In the genomic region with DNA sequence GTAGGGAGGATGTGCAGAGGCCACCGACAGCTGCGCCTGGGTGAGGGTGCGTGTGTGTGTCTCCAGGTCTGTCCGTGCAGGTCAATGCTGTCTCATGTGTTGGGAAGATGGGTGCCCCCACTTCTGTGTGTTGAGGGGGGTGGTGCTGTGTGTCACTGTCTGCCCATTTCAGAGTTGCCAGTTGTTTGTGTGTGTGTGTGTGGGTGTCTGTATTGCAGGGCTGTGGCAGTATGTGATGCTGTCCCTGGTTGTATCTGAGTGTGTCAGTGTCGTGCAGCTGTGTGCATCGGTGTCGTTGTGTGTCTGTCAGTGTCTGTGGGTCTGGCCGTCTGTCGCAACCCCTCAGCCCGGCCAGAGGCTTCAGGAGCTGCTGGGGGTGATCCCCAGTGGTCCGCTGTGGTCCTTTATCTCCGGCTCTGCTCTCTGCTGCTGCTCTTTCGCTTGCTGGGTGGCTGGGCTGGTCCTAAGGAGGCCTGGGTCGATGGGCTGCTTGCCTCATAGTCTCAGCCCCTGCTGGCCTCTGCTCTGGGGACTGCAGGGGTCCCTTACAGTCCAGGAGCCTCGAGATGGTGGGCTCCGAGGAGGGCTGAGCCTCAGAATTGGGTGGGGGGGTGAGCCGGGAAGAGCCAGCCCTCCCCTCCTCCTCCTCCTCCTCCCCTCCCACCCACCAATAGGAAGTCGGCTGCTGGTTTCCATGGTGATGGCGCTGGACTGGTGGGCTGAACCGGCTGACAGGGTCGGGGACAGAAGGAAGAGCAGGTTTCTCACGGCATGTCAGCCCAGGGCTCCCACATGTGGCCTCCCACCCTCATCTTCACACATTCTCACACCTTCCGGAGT, we compare ENCODE assay signal across 9 cellular contexts. TPM values are rescaled to one million over a fixed set of nuclear protein-coding genes. Genes with fewer than 3 reads are reported as not detected.
A peak's percentile ranks its signal among the peaks of the same experiment; 100 is the strongest.
DNase-seq lines count a peak whose midpoint lies in the region; FAIRE-seq and TF ChIP-seq lines count a peak whose summit lies in the region.
"Had no signal": no experiment of that assay in that cellular context is flagged by ENCODE, and none has a peak within 500 bp of the region (broad histone marks: within the 10 kb centered on the region; RNA-seq: fewer than 3 reads in every experiment).

A gene with protein sequence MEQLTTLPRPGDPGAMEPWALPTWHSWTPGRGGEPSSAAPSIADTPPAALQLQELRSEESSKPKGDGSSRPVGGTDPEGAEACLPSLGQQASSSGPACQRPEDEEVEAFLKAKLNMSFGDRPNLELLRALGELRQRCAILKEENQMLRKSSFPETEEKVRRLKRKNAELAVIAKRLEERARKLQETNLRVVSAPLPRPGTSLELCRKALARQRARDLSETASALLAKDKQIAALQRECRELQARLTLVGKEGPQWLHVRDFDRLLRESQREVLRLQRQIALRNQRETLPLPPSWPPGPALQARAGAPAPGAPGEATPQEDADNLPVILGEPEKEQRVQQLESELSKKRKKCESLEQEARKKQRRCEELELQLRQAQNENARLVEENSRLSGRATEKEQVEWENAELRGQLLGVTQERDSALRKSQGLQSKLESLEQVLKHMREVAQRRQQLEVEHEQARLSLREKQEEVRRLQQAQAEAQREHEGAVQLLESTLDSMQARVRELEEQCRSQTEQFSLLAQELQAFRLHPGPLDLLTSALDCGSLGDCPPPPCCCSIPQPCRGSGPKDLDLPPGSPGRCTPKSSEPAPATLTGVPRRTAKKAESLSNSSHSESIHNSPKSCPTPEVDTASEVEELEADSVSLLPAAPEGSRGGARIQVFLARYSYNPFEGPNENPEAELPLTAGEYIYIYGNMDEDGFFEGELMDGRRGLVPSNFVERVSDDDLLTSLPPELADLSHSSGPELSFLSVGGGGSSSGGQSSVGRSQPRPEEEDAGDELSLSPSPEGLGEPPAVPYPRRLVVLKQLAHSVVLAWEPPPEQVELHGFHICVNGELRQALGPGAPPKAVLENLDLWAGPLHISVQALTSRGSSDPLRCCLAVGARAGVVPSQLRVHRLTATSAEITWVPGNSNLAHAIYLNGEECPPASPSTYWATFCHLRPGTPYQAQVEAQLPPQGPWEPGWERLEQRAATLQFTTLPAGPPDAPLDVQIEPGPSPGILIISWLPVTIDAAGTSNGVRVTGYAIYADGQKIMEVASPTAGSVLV (N-terminal part only) (minus strand): TSS at position 601 of the 840 bp plus-strand sequence. CDS start 875 bp downstream, outside the sequence.

- H3K9ac ChIP-seq in MM.1S (ENCODE audit: low read length) = peak within 1 kb of the TSS; percentile 30

- H2AFZ ChIP-seq in MM.1S (ENCODE audit: low read length) = no peak within 1 kb of the TSS

- no peaks in the 10 kb centered on the region for H3K9me2 ChIP-seq in MM.1S (replicated peaks; ENCODE audit: insufficient read depth, low read length)

- intact Hi-C loops in left ventricle myocardium inferior (cut with micrococcal nuclease) = no loop called here

- H3K4me1 ChIP-seq in MM.1S (ENCODE audit: low read length) (peaks cover 39% of the 10 kb centered on the region), left ventricle myocardium inferior (peaks cover 17% of the 10 kb centered on the region)

- peaks cover 76% of the 10 kb centered on the region for H3F3A ChIP-seq in MM.1S (ENCODE audit: insufficient read depth, low read length)

- H3K9me3 ChIP-seq in MM.1S (replicated peaks; ENCODE audit: insufficient read depth, low read length) (no peaks in the 10 kb centered on the region), left ventricle myocardium inferior (replicated peaks) (no peaks in the 10 kb centered on the region)

- H4K20me1 ChIP-seq in MM.1S (ENCODE audit: insufficient read depth, low read length) = peaks cover 17% of the 10 kb centered on the region; the same call in 1 of the 2 replicates

- H3K79me2 ChIP-seq in MM.1S (ENCODE audit: low read length) = peaks cover 34% of the 10 kb centered on the region

- peak within 1 kb of the TSS; percentile 98; the same call in 1 of the 2 replicates for H3K4me2 ChIP-seq in MM.1S (ENCODE audit: low read depth, low read length)

- peaks cover 16% of the 10 kb centered on the region for H3K36me3 ChIP-seq in MM.1S (replicated peaks; ENCODE audit: insufficient read depth, low read length)
- H3K36me3 ChIP-seq in left ventricle myocardium inferior = no peaks in the 10 kb centered on the region

- peak within 1 kb of the TSS; percentile 100 for H3K27ac ChIP-seq in MM.1S (ENCODE audit: low read length)
- no peak within 1 kb of the TSS for H3K27ac ChIP-seq in left ventricle myocardium inferior (replicated peaks)
- H3K27ac ChIP-seq: SK-N-MC had no signal

- DNase-seq in GM19239 (ENCODE audit: insufficient read length, low spot score) (peak; percentile 74), MM.1S (peak; percentile 79), activated T-cell treated with anti-CD3 and anti-CD28 coated beads for 24 hours (ENCODE audit: low read depth) (peak; percentile 84), left ventricle myocardium inferior (peak; percentile 19), hepatic stellate cell (ENCODE audit: low spot score) (no peak), A172 (ENCODE audit: low spot score) (no peak), epidermal melanocyte (ENCODE audit: insufficient read length, low spot score) (no peak)
- DNase-seq in stimulated activated CD4-positive, alpha-beta T cell treated with anti-CD3 and anti-CD28 coated beads, Interleukin-15, amount 100 ng/mL, for 1 hour (ENCODE audit: low read depth in 1 of 2, low spot score in 1 of 2) = peak; percentile 59 to 74

- FAIRE-seq in GM19239 (lab: Jason Lieb, UNC) = no peak

- TF ChIP-seq CTCF in MM.1S (IDR thresholded peaks at IDR 0.05; ENCODE audit: low read length) (no peak), left ventricle myocardium inferior (IDR thresholded peaks at IDR 0.05; ENCODE audit: borderline replicate concordance) (no peak)

- H3K27me3 ChIP-seq in MM.1S (replicated peaks; ENCODE audit: insufficient read depth, low read length) = 0 out of 2 replicates have a peak, but pooled peaks cover 7% of the 10 kb centered on the region
- H3K27me3 ChIP-seq in left ventricle myocardium inferior (ENCODE audit: low read depth) = peaks cover 94% of the 10 kb centered on the region

- H3K4me3 ChIP-seq in MM.1S (ENCODE audit: low read length) (peak within 1 kb of the TSS; percentile 5; the same call in 1 of the 2 replicates), left ventricle myocardium inferior (no peak within 1 kb of the TSS)

RNA-seq across cellular contexts. Expression of the gene that starts here (rescaled TPM):
- total RNA-seq in left ventricle myocardium inferior = 12.8 TPM
- not detected in 2 replicates for total RNA-seq in A172 (2014; rRNA removed; shearing (Covaris generic))

Comparison
In these comparisons a context has a peak if more than half of its experiments do, and no peak if none do; other contexts are left out.
1. RNA of the gene that starts here (total RNA-seq): 12.8 TPM in left ventricle myocardium inferior (single experiment); not detected in A172; every median in the first group is over 10 times any median in the second.
2. DNase-seq: peak in GM19239 (single experiment), MM.1S (single experiment), activated T-cell treated with anti-CD3 and anti-CD28 coated beads for 24 hours (single experiment), left ventricle myocardium inferior (single experiment) and stimulated activated CD4-positive, alpha-beta T cell treated with anti-CD3 and anti-CD28 coated beads, Interleukin-15, amount 100 ng/mL, for 1 hour (2 of 2); none in hepatic stellate cell (single experiment), A172 (single experiment) and epidermal melanocyte (single experiment).